In the genomic region with DNA sequence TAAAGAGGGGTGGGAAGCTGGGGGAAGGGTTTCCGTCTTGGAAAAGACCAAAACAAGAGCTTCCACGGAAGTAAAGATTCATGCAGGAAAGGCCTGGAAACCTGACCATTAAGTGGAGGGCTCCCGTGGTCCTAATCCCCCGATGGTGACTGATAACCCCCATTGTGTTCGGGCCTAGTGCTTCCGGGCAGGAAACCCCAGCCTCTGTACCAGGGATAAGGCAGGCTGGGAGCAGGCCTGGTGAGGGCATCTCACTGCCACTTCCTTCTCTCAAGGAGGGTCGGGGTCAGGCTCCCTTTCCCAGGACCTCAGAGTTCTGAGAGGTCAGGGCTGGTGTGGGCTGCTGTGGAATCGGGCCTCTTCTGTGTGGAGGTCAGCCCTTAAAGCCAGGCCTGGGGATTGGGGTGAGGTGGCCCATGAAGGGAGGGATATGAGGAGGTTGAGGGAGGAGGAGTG, we compare ENCODE assay signal across 2 cellular contexts.
TF ChIP-seq lines count a peak whose summit lies in the region.

No MANE protein-coding gene starts in this region.

TF ChIP-seq in WTC11, 78 proteins besides CTCF, POLR2A, EP300 and RAD21 (continued from another document):
- TF ChIP-seq, protein P1, sequence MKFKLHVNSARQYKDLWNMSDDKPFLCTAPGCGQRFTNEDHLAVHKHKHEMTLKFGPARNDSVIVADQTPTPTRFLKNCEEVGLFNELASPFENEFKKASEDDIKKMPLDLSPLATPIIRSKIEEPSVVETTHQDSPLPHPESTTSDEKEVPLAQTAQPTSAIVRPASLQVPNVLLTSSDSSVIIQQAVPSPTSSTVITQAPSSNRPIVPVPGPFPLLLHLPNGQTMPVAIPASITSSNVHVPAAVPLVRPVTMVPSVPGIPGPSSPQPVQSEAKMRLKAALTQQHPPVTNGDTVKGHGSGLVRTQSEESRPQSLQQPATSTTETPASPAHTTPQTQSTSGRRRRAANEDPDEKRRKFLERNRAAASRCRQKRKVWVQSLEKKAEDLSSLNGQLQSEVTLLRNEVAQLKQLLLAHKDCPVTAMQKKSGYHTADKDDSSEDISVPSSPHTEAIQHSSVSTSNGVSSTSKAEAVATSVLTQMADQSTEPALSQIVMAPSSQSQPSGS (CRISPR knock-in tag; IDR thresholded peaks at IDR 0.05; ENCODE audit: borderline replicate concordance, low read depth), result no peak
- TF ChIP-seq EMX1 (CRISPR knock-in tag; IDR thresholded peaks at IDR 0.05) (no peak), ESRRA (CRISPR knock-in tag; IDR thresholded peaks at IDR 0.05; ENCODE audit: borderline replicate concordance) (no peak), RORB (CRISPR knock-in tag; IDR thresholded peaks at IDR 0.05) (no peak), ZNF396 (CRISPR knock-in tag; IDR thresholded peaks at IDR 0.05; ENCODE audit: borderline replicate concordance) (no peak), TP53 (CRISPR knock-in tag; IDR thresholded peaks at IDR 0.05) (no peak), SP1 (CRISPR knock-in tag; conservative IDR thresholded peaks at IDR 0.05) (no peak)
- TF ChIP-seq, protein P2, sequence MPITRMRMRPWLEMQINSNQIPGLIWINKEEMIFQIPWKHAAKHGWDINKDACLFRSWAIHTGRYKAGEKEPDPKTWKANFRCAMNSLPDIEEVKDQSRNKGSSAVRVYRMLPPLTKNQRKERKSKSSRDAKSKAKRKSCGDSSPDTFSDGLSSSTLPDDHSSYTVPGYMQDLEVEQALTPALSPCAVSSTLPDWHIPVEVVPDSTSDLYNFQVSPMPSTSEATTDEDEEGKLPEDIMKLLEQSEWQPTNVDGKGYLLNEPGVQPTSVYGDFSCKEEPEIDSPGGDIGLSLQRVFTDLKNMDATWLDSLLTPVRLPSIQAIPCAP (CRISPR knock-in tag; IDR thresholded peaks at IDR 0.05), result no peak
- TF ChIP-seq, protein P3, sequence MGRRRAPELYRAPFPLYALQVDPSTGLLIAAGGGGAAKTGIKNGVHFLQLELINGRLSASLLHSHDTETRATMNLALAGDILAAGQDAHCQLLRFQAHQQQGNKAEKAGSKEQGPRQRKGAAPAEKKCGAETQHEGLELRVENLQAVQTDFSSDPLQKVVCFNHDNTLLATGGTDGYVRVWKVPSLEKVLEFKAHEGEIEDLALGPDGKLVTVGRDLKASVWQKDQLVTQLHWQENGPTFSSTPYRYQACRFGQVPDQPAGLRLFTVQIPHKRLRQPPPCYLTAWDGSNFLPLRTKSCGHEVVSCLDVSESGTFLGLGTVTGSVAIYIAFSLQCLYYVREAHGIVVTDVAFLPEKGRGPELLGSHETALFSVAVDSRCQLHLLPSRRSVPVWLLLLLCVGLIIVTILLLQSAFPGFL (CRISPR knock-in tag; IDR thresholded peaks at IDR 0.05; ENCODE audit: borderline replicate concordance), result no peak
TF ChIP-seq in WTC11: peak in this region for 0.

TF ChIP-seq in endothelial cell of umbilical vein, 7 proteins besides CTCF, POLR2A, EP300 and RAD21 (continued from another document):
- TF ChIP-seq POLR2AphosphoS5 (IDR thresholded peaks at IDR 0.05; ENCODE audit: insufficient read depth, low read depth, low read length), result peak; percentile 70
TF ChIP-seq in endothelial cell of umbilical vein: peak in this region for 4.
